17 cellular contexts compared by ENCODE assay signal in genomic region chr5:125913200-125913599, GRCh38.
"Had no signal": no experiment of that assay in that cellular context is flagged by ENCODE, and none has a peak within 500 bp of the region (broad histone marks: within the 10 kb centered on the region; RNA-seq: fewer than 3 reads in every experiment).

No MANE protein-coding gene starts in this region.

- H3K36me3 ChIP-seq: SJCRH30 had no signal

- H3K27ac ChIP-seq: SJCRH30 had no signal

- H3K4me3 ChIP-seq: SJCRH30 had no signal

- DNase-seq: Karpas-422, KBM-7, MM.1S, NCI-H1092 treated with DMSO at 0.1 percent for 48 hours, NCI-H1436, NCI-H187, NCI-H2029, NCI-H2081 treated with DMSO at 0.1 percent for 48 hours, NCI-H2171, NCI-H226, NCI-H446, NCI-H510A, NCI-H524 treated with DMSO at 0.1 percent for 48 hours, NCI-H69, NCI-H774, SHP77 treated with DMSO at 0.1 percent for 48 hours, SJCRH30 had no signal

- H3K27me3 ChIP-seq: SJCRH30 had no signal

- H3K4me1 ChIP-seq: SJCRH30 had no signal

- H3K9me3 ChIP-seq: SJCRH30 had no signal
